8 cellular contexts compared by ENCODE assay signal in genomic region chr5:175718401-175719108, GRCh38.
DNase-seq lines count a peak whose midpoint lies in the region; ATAC-seq, FAIRE-seq and TF ChIP-seq lines count a peak whose summit lies in the region.

No MANE protein-coding gene starts in this region.

- no peak for ATAC-seq in HG02870 (IDR thresholded peaks at IDR 0.05; ENCODE audit: unreplicated experiment)

- in situ Hi-C loops in GM13976 (cut with MboI; ENCODE audit: low sequenced_read_pairs, unreplicated experiment) = no loop called here

- TF ChIP-seq CTCF in GM13976 (IDR thresholded peaks at IDR 0.05; ENCODE audit: borderline replicate concordance, control extremely low read depth, extremely low read depth, insufficient read depth, missing control alignments) = peak; percentile 31

- DNase-seq in GM13976 (ENCODE audit: low spot score) (no peak), NOMO-1 (lab: John Stamatoyannopoulos, UW; ENCODE audit: unreplicated experiment in 2 of 2) (peak; percentile 54 to 59), activated T-cell treated with anti-CD3 and anti-CD28 coated beads for 24 hours (ENCODE audit: low read depth) (peak; percentile 66), foreskin melanocyte (peak; percentile 56), smooth muscle cell of the brain vasculature (ENCODE audit: low read depth, low spot score) (peak; percentile 18), cerebellar nuclear complex (lab: John Stamatoyannopoulos, UW) (no peak), RCC 7860 (ENCODE audit: low spot score) (no peak)

- FAIRE-seq in RCC 7860 (lab: Jason Lieb, UNC) = no peak

Comparison
In these comparisons a context has a peak if more than half of its experiments do, and no peak if none do; other contexts are left out.
1. DNase-seq: peak in NOMO-1 (2 of 2), activated T-cell treated with anti-CD3 and anti-CD28 coated beads for 24 hours (single experiment), foreskin melanocyte (single experiment) and smooth muscle cell of the brain vasculature (single experiment); none in GM13976 (single experiment), cerebellar nuclear complex (0 of 2) and RCC 7860 (single experiment).